ENCODE assay signal across 1 cellular context in genomic region chr3:102163039-102163817, GRCh38.
TF ChIP-seq lines count a peak whose summit lies in the region.

No MANE protein-coding gene starts in this region.

TF ChIP-seq in WTC11, 78 proteins besides CTCF, POLR2A, EP300 and RAD21 (continued from another document):
- TF ChIP-seq ZNF532 (CRISPR knock-in tag; IDR thresholded peaks at IDR 0.05; ENCODE audit: borderline replicate concordance) = no peak
- no peak for TF ChIP-seq FOXK1 (CRISPR knock-in tag; IDR thresholded peaks at IDR 0.05)
- TF ChIP-seq JAZF1 (CRISPR knock-in tag; IDR thresholded peaks at IDR 0.05) = no peak
- TF ChIP-seq AFF4 (CRISPR knock-in tag; IDR thresholded peaks at IDR 0.05; ENCODE audit: borderline replicate concordance) = no peak
- no peak for TF ChIP-seq NFYB (CRISPR knock-in tag; conservative IDR thresholded peaks at IDR 0.05; ENCODE audit: low read depth)
